8 cellular contexts compared by ENCODE assay signal in genomic region chr7:24665564-24666294, GRCh38.
DNase-seq lines count a peak whose midpoint lies in the region; ATAC-seq and TF ChIP-seq lines count a peak whose summit lies in the region.

No MANE protein-coding gene starts in this region.

- peak; percentile 76 for DNase-seq in ACHN
- DNase-seq in LoVo (ENCODE audit: low spot score), result peak; percentile 69
- DNase-seq in RPMI7951 (ENCODE audit: low read depth), result peak; percentile 63
- DNase-seq in adrenal gland, result peak in 6 of 7 donors; percentile 20 to 57 (median 46)
- DNase-seq in iPS DF 6.9 (ENCODE audit: low read depth, low spot score), result peak; percentile 45
- peak; percentile 5 to 24 (median 6) for DNase-seq in stimulated activated CD4-positive, alpha-beta T cell treated with anti-CD3 and anti-CD28 coated beads, Interleukin-1b, Interleukin-23, amount 100 ng/mL, for 24 hours (ENCODE audit: low read depth in 4 of 4, low spot score in 1 of 4)

- H3K4me3 ChIP-seq in adrenal gland (no peak overlapping the region), iPS DF 6.9 (ENCODE audit: low read length) (no peak overlapping the region)

- no peak for TF ChIP-seq POLR2A in adrenal gland (IDR thresholded peaks at IDR 0.05)

- peak; percentile 58; the same call in 2 of the 3 replicates for TF ChIP-seq CTCF in GM12872 (IDR thresholded peaks at IDR 0.05; ENCODE audit: insufficient read depth, low read depth, low read length)
- TF ChIP-seq CTCF in adrenal gland (IDR thresholded peaks at IDR 0.05), result peak; percentile 53 to 76 (median 66)

- H3K27me3 ChIP-seq in adrenal gland (no peaks in the 10 kb centered on the region), iPS DF 6.9 (ENCODE audit: control insufficient read depth, insufficient read depth, low read length) (no peaks in the 10 kb centered on the region)

- 27 to 29% (median 28%) methylated on average over 4 of the region's 4 CpGs for WGBS in adrenal gland, 4 donors
- WGBS in iPS DF 6.9 (ENCODE audit: insufficient coverage, insufficient read length), result no CpG with 5 or more reads among the region's 4 CpGs

- H3K9me3 ChIP-seq in adrenal gland (replicated peaks in 1 of 3) (no peaks in the 10 kb centered on the region), iPS DF 6.9 (ENCODE audit: control insufficient read depth, insufficient read depth, low read length) (no peaks in the 10 kb centered on the region)

- ATAC-seq in HG02642 (IDR thresholded peaks at IDR 0.05; ENCODE audit: poor library complexity, unreplicated experiment), result no peak

- H3K36me3 ChIP-seq in adrenal gland (replicated peaks in 1 of 2) (no peaks in the 10 kb centered on the region), iPS DF 6.9 (ENCODE audit: control insufficient read depth, insufficient read depth, low read length) (no peaks in the 10 kb centered on the region; the same call in 1 of the 2 replicates)

- H3K27ac ChIP-seq in adrenal gland (no peak overlapping the region), iPS DF 6.9 (ENCODE audit: low read length) (no peak overlapping the region)

- peaks cover 14 to 16% of the 10 kb centered on the region in 2 donors for H3K4me1 ChIP-seq in adrenal gland (replicated peaks in 1 of 2)
- H3K4me1 ChIP-seq in iPS DF 6.9 (ENCODE audit: control insufficient read depth, insufficient read depth, low read length), result no peaks in the 10 kb centered on the region

- intact Hi-C loops in adrenal gland (cut with DNase I), result loop anchor here in 1 of 2 donors (5.0 kb wide), 1 partner anchor 93 kb away; the partner anchor contains the start of gene PALS2

- in situ Hi-C loops in ACHN (cut with HindIII; ENCODE audit: low pct_ligation_motif_present, low pct_unique_long_range_greater_than_20kb, low sequenced_read_pairs), result loop anchor here (25.0 kb wide), 1 partner anchor 253 kb away; no protein-coding TSS in a partner anchor

Comparison
In these comparisons a context has a peak if more than half of its experiments do, and no peak if none do; other contexts are left out.
1. DNase-seq: peak in every context shown above with its lines; median percentile 76 in ACHN; 69 in LoVo; 63 in RPMI7951; 46 in adrenal gland; 45 in iPS DF 6.9; 6 in stimulated activated CD4-positive, alpha-beta T cell treated with anti-CD3 and anti-CD28 coated beads, Interleukin-1b, Interleukin-23, amount 100 ng/mL, for 24 hours.